Comparison of ENCODE assay signal across 9 cellular contexts in genomic region chr3:71031914-71032521, GRCh38.
DNase-seq lines count a peak whose midpoint lies in the region; ATAC-seq lines count a peak whose summit lies in the region.
"Had no signal": no experiment of that assay in that cellular context is flagged by ENCODE, and none has a peak within 500 bp of the region (broad histone marks: within the 10 kb centered on the region; RNA-seq: fewer than 3 reads in every experiment).

No MANE protein-coding gene starts in this region.

- DNase-seq in NCI-H82 (lab: John Stamatoyannopoulos, UW): peak; percentile 9
- DNase-seq in NCI-H82 treated with DMSO at 0.1 percent for 48 hours (lab: John Stamatoyannopoulos, UW; ENCODE audit: unreplicated experiment): no peak
- peak; percentile 63 for DNase-seq in NCI-H2171 (lab: John Stamatoyannopoulos, UW)
- DNase-seq in Right ventricle myocardium superior: peak; percentile 42
- DNase-seq in stimulated activated naive CD8-positive, alpha-beta T cell treated with anti-CD3 and anti-CD28 coated beads, Interleukin-15, Interleukin-2, amounts not matched to agents 100 U/mL and 50 U/mL, for 24 hours: peak; percentile 37
- no peak for DNase-seq in DMS79 treated with DMSO at 0.1 percent for 48 hours (lab: John Stamatoyannopoulos, UW)
- no peak for DNase-seq in GM19238 (ENCODE audit: insufficient read length, low spot score)
- DNase-seq: activated naive CD4-positive, alpha-beta T cell treated with anti-CD3 and anti-CD28 coated beads, Interleukin-2, amount 10 ng/mL, durations not matched to agents 7 days and 5 days had no signal

- ATAC-seq in Right ventricle myocardium superior (ENCODE audit: poor library complexity): peak; percentile 66
- ATAC-seq in stimulated activated naive CD8-positive, alpha-beta T cell treated with anti-CD3 and anti-CD28 coated beads, Interleukin-15, Interleukin-2, amounts not matched to agents 100 U/mL and 50 U/mL, for 24 hours: peak; percentile 49
- no peak for ATAC-seq in GM21723 (IDR thresholded peaks at IDR 0.05; ENCODE audit: unreplicated experiment)

- intact Hi-C loops in Right ventricle myocardium superior (cut with DNase I): no loop called here

Comparison
In these comparisons a context has a peak if more than half of its experiments do, and no peak if none do; other contexts are left out.
1. DNase-seq: peak in NCI-H82 (single experiment), NCI-H2171 (single experiment), Right ventricle myocardium superior (single experiment) and stimulated activated naive CD8-positive, alpha-beta T cell treated with anti-CD3 and anti-CD28 coated beads, Interleukin-15, Interleukin-2, amounts not matched to agents 100 U/mL and 50 U/mL, for 24 hours (single experiment); none in NCI-H82 treated with DMSO at 0.1 percent for 48 hours (single experiment), DMS79 treated with DMSO at 0.1 percent for 48 hours (single experiment) and GM19238 (single experiment).